Comparison of ENCODE assay signal across 1 cellular context in the genomic region with DNA sequence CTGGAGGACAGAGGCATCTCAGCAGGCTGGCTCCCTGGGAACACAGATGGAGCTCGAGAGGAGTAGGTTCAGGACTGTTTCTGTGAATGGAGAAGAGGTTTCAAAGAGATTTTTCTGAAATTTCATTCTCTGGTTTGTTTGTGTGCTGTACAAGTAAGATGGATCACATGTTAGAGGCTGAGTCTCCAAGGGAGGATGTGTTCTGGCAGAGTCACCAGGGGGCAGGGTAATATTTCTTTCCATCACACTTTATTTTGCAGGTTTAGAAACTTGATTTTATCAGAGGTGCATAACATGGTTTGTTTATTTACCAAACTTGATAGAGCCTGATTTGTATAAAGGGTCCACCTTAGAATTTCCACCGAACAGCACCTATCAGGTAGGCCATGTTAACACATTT.
TF ChIP-seq lines count a peak whose summit lies in the region.

No MANE protein-coding gene starts in this region.

TF ChIP-seq in HCT116, 20 proteins besides CTCF, POLR2A, EP300 and RAD21 (continued from another document):
- TF ChIP-seq, protein P1, sequence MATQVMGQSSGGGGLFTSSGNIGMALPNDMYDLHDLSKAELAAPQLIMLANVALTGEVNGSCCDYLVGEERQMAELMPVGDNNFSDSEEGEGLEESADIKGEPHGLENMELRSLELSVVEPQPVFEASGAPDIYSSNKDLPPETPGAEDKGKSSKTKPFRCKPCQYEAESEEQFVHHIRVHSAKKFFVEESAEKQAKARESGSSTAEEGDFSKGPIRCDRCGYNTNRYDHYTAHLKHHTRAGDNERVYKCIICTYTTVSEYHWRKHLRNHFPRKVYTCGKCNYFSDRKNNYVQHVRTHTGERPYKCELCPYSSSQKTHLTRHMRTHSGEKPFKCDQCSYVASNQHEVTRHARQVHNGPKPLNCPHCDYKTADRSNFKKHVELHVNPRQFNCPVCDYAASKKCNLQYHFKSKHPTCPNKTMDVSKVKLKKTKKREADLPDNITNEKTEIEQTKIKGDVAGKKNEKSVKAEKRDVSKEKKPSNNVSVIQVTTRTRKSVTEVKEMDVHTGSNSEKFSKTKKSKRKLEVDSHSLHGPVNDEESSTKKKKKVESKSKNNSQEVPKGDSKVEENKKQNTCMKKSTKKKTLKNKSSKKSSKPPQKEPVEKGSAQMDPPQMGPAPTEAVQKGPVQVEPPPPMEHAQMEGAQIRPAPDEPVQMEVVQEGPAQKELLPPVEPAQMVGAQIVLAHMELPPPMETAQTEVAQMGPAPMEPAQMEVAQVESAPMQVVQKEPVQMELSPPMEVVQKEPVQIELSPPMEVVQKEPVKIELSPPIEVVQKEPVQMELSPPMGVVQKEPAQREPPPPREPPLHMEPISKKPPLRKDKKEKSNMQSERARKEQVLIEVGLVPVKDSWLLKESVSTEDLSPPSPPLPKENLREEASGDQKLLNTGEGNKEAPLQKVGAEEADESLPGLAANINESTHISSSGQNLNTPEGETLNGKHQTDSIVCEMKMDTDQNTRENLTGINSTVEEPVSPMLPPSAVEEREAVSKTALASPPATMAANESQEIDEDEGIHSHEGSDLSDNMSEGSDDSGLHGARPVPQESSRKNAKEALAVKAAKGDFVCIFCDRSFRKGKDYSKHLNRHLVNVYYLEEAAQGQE (IDR thresholded peaks at IDR 0.05; ENCODE audit: low read depth), result no peak
- TF ChIP-seq POLR2AphosphoS5 (IDR thresholded peaks at IDR 0.05; ENCODE audit: low read depth, low read length) (no peak), ZFX (IDR thresholded peaks at IDR 0.05) (no peak), SRF (IDR thresholded peaks at IDR 0.05; ENCODE audit: low read depth) (no peak), EZH2phosphoT487 (IDR thresholded peaks at IDR 0.05; ENCODE audit: borderline replicate concordance) (no peak), EZH2 (IDR thresholded peaks at IDR 0.05) (no peak), SIN3A (IDR thresholded peaks at IDR 0.05; ENCODE audit: low read depth) (no peak)
- TF ChIP-seq, protein P2, sequence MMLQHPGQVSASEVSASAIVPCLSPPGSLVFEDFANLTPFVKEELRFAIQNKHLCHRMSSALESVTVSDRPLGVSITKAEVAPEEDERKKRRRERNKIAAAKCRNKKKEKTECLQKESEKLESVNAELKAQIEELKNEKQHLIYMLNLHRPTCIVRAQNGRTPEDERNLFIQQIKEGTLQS (IDR thresholded peaks at IDR 0.05), result no peak
